9 cellular contexts compared by ENCODE assay signal in the genomic region with DNA sequence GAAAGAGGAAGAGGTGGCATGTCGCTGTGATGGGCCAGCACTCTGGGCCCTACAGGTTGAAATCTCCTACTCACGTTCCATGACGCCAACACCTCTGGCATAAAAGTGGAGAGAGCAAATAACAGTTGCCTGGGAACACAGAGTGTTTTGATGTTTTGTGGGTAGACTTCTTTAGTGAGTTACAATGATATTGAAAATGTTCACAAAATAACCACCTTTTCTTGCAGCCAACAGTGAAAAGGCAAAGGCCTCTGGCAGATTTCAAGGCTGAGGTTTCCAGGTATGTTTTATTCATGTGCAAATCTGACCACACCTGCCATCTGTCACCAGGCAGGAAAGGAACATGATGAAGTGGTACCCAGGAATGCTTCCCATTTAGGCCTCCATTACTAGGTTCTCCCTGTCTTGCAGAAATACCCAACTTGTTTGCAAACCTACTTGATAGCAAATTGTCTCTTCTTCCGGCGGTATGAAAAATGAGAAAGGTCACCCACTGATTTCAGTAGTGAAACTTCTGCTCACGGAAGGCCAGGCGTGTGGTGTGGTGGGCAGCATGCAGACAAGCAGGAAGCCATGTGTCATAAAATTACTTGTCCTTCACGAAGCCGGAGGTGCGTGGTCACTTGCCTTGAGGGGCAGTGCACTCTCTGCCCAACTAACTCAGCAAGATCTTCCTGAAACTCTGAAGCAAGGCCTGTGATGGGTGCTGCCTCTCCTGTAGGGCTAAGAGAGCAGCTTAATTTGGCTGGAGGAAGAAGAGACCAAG.
DNase-seq lines count a peak whose midpoint lies in the region; ATAC-seq and TF ChIP-seq lines count a peak whose summit lies in the region.
"Had no signal": no experiment of that assay in that cellular context is flagged by ENCODE, and none has a peak within 500 bp of the region (broad histone marks: within the 10 kb centered on the region; RNA-seq: fewer than 3 reads in every experiment).

No MANE protein-coding gene starts in this region.

- H3K36me3 ChIP-seq in gastrocnemius medialis, result no peaks in the 10 kb centered on the region

- H3K27me3 ChIP-seq in gastrocnemius medialis, result no peaks in the 10 kb centered on the region

- no peak overlapping the region for H3K27ac ChIP-seq in gastrocnemius medialis

- TF ChIP-seq POLR2A in gastrocnemius medialis (IDR thresholded peaks at IDR 0.05), result no peak

- peak; percentile 73 for ATAC-seq in GM18907 (IDR thresholded peaks at IDR 0.05; ENCODE audit: unreplicated experiment)
- peak; percentile 67 for ATAC-seq in HG02884 (IDR thresholded peaks at IDR 0.05; ENCODE audit: unreplicated experiment)
- ATAC-seq in gastrocnemius medialis, result no peak
- no peak for ATAC-seq in HG02970 (IDR thresholded peaks at IDR 0.05; ENCODE audit: low FRiP score, unreplicated experiment)

- peak; percentile 17 for DNase-seq in G401 (ENCODE audit: low spot score)
- peak; percentile 48 for DNase-seq in activated CD4-positive, CD25-positive, alpha-beta regulatory T cell treated with anti-CD3 and anti-CD28 coated beads, Interleukin-2, amount 50 U/mL, for 72 hours
- DNase-seq in gastrocnemius medialis, result no peak
- no peak for DNase-seq in LoVo (ENCODE audit: low spot score)
- no peak for DNase-seq in HuH-7 (ENCODE audit: low spot score)
- DNase-seq: NCI-H524 had no signal

- no peak overlapping the region for H3K4me3 ChIP-seq in gastrocnemius medialis

- no peaks in the 10 kb centered on the region for H3K9me3 ChIP-seq in gastrocnemius medialis

- in situ Hi-C loops in G401 (cut with HindIII; ENCODE audit: low sequenced_read_pairs) (no loop called here), gastrocnemius medialis (cut with MboI; ENCODE audit: low sequenced_read_pairs in 4 of 4) (no loop called here)

- TF ChIP-seq CTCF in gastrocnemius medialis (IDR thresholded peaks at IDR 0.05 in 4 of 5, conservative IDR thresholded peaks at IDR 0.05 in 1 of 5), result no peak

- peaks cover 9 to 12% of the 10 kb centered on the region in 2 donors for H3K4me1 ChIP-seq in gastrocnemius medialis

- intact Hi-C loops in gastrocnemius medialis (cut with DNase I; ENCODE audit: low total_unique reads), result no loop called here

Comparison
In these comparisons a context has a peak if more than half of its experiments do, and no peak if none do; other contexts are left out.
1. DNase-seq: peak in G401 (single experiment) and activated CD4-positive, CD25-positive, alpha-beta regulatory T cell treated with anti-CD3 and anti-CD28 coated beads, Interleukin-2, amount 50 U/mL, for 72 hours (single experiment); none in gastrocnemius medialis (0 of 2), LoVo (single experiment) and HuH-7 (single experiment).
2. ATAC-seq: peak in GM18907 (single experiment) and HG02884 (single experiment); none in gastrocnemius medialis (0 of 2) and HG02970 (single experiment).